ENCODE assay signal across 9 cellular contexts in the genomic region with DNA sequence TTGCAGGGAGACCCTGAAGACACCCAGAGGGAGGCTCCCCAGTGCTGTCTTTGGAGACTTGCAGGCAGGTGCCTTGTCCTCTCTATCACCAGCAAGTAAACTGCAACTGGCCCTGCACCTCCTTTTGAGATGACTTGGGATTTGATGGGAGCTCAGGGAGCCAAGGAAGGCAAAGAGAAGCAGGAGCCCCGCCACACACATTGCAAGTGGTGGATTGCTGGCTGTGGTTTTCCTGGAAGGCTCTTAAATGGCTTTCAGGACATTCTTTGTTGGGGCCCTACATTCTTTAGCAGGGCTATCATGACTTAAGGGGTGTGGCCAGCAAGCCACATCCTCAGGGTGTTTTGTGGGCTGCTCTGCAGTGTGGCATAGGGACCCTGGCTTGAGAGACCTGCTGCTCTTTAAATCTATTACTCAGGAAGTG. TPM values are rescaled to one million over a fixed set of nuclear protein-coding genes. Genes with fewer than 3 reads are reported as not detected.
DNase-seq lines count a peak whose midpoint lies in the region; ATAC-seq and TF ChIP-seq lines count a peak whose summit lies in the region.
"Had no signal": no experiment of that assay in that cellular context is flagged by ENCODE, and none has a peak within 500 bp of the region (broad histone marks: within the 10 kb centered on the region; RNA-seq: fewer than 3 reads in every experiment).

No MANE protein-coding gene starts in this region.

- TF ChIP-seq CTCF in lung (IDR thresholded peaks at IDR 0.05; ENCODE audit: control extremely low read depth, extremely low read depth) = no peak

- H3K4me3 Mint-ChIP-seq in activated CD4-positive, alpha-beta T cell treated with anti-CD3 and anti-CD28 coated beads, Interleukin-2, amount 10 ng/mL, durations not matched to agents 24 days and 14 days = peak overlapping the region; percentile 1
- H3K4me3 Mint-ChIP-seq in activated naive CD4-positive, alpha-beta T cell treated with anti-CD3 and anti-CD28 coated beads, Interleukin-2, amount 10 ng/mL, durations not matched to agents 7 days and 5 days = no peak overlapping the region

- peak overlapping the region in 1 of 2 donors; percentile 6 for H3K27ac ChIP-seq in lung (ENCODE audit: low read depth in 1 of 2, low read length in 1 of 2)
- H3K27ac ChIP-seq: C4-2B had no signal

- no peaks in the 10 kb centered on the region for H3K36me3 ChIP-seq in lung (ENCODE audit: control insufficient read depth in 2 of 2, insufficient read depth in 2 of 2, low read length in 2 of 2)

- peaks cover 3% of the 10 kb centered on the region for H3K9me3 Mint-ChIP-seq in activated CD4-positive, alpha-beta T cell treated with anti-CD3 and anti-CD28 coated beads, Interleukin-2, amount 10 ng/mL, durations not matched to agents 24 days and 14 days
- H3K9me3 Mint-ChIP-seq in activated naive CD4-positive, alpha-beta T cell treated with anti-CD3 and anti-CD28 coated beads, Interleukin-2, amount 10 ng/mL, durations not matched to agents 7 days and 5 days = peaks cover 16% of the 10 kb centered on the region

- ATAC-seq in lung (ENCODE audit: insufficient read depth, low FRiP score) (peak; percentile 87), HG02938 (IDR thresholded peaks at IDR 0.05; ENCODE audit: unreplicated experiment) (no peak), HG02973 (IDR thresholded peaks at IDR 0.05; ENCODE audit: unreplicated experiment) (no peak)

- peak; percentile 83 for DNase-seq in activated CD4-positive, alpha-beta T cell treated with anti-CD3 and anti-CD28 coated beads, Interleukin-2, amount 10 ng/mL, durations not matched to agents 24 days and 14 days
- DNase-seq in activated CD4-positive, alpha-beta T cell treated with anti-CD3 and anti-CD28 coated beads for 1 hour = no peak
- DNase-seq in Kasumi-1 (lab: John Stamatoyannopoulos, UW) (peak; percentile 85 to 91), lung (ENCODE audit: low spot score) (peak; percentile 68), NCI-H1694 treated with DMSO at 0.1 percent for 48 hours (lab: John Stamatoyannopoulos, UW) (no peak)
- peak; percentile 71 for DNase-seq in activated naive CD4-positive, alpha-beta T cell treated with anti-CD3 and anti-CD28 coated beads, Interleukin-2, amount 10 ng/mL, durations not matched to agents 7 days and 5 days

- intact Hi-C loops in activated CD4-positive, alpha-beta T cell treated with anti-CD3 and anti-CD28 coated beads, Interleukin-2, amount 10 ng/mL, durations not matched to agents 24 days and 14 days (cut with micrococcal nuclease) = loop anchor here (5.0 to 10.0 kb wide), 3 partner anchors 39 to 163 kb away; partner anchors contain the start of gene CDC42EP3

- H3K4me3 ChIP-seq in lung = no peak overlapping the region

- H3K27ac Mint-ChIP-seq in activated CD4-positive, alpha-beta T cell treated with anti-CD3 and anti-CD28 coated beads, Interleukin-2, amount 10 ng/mL, durations not matched to agents 24 days and 14 days = peak overlapping the region; percentile 14
- peak overlapping the region; percentile 26 for H3K27ac Mint-ChIP-seq in activated naive CD4-positive, alpha-beta T cell treated with anti-CD3 and anti-CD28 coated beads, Interleukin-2, amount 10 ng/mL, durations not matched to agents 7 days and 5 days

- H3K27me3 Mint-ChIP-seq in activated CD4-positive, alpha-beta T cell treated with anti-CD3 and anti-CD28 coated beads, Interleukin-2, amount 10 ng/mL, durations not matched to agents 24 days and 14 days = peaks cover under 1% of the 10 kb centered on the region
- no peaks in the 10 kb centered on the region for H3K27me3 Mint-ChIP-seq in activated naive CD4-positive, alpha-beta T cell treated with anti-CD3 and anti-CD28 coated beads, Interleukin-2, amount 10 ng/mL, durations not matched to agents 7 days and 5 days

- H3K9me3 ChIP-seq in lung (ENCODE audit: control insufficient read depth in 2 of 2, insufficient read depth in 1 of 2, low read length in 1 of 2) = no peaks in the 10 kb centered on the region

- no peaks in the 10 kb centered on the region for H3K27me3 ChIP-seq in lung (ENCODE audit: control insufficient read depth, insufficient read depth)

- H3K4me1 ChIP-seq in lung (ENCODE audit: control insufficient read depth in 2 of 2, insufficient read depth in 2 of 2, low read length in 2 of 2) = peaks cover 2 to 5% of the 10 kb centered on the region in 2 donors

- peaks cover 9% of the 10 kb centered on the region for H3K36me3 Mint-ChIP-seq in activated CD4-positive, alpha-beta T cell treated with anti-CD3 and anti-CD28 coated beads, Interleukin-2, amount 10 ng/mL, durations not matched to agents 24 days and 14 days (ENCODE audit: low read depth)
- H3K36me3 Mint-ChIP-seq in activated naive CD4-positive, alpha-beta T cell treated with anti-CD3 and anti-CD28 coated beads, Interleukin-2, amount 10 ng/mL, durations not matched to agents 7 days and 5 days = peaks cover 10% of the 10 kb centered on the region

- WGBS in lung, 2 donors = 20 to 43% methylated on average over 1 of the region's 1 CpG

- CTCF ChIA-PET in activated naive CD4-positive, alpha-beta T cell treated with anti-CD3 and anti-CD28 coated beads, Interleukin-2, amount 10 ng/mL, durations not matched to agents 7 days and 5 days (lab: Charles Lee) = no interaction called here

- peaks cover 43% of the 10 kb centered on the region for H3K4me1 Mint-ChIP-seq in activated CD4-positive, alpha-beta T cell treated with anti-CD3 and anti-CD28 coated beads, Interleukin-2, amount 10 ng/mL, durations not matched to agents 24 days and 14 days
- H3K4me1 Mint-ChIP-seq in activated naive CD4-positive, alpha-beta T cell treated with anti-CD3 and anti-CD28 coated beads, Interleukin-2, amount 10 ng/mL, durations not matched to agents 7 days and 5 days = peaks cover 61% of the 10 kb centered on the region

RNA-seq across cellular contexts. Expression of gene CDC42EP3, which starts 39.9 kb away (rescaled TPM):
- total RNA-seq in activated CD4-positive, alpha-beta T cell treated with anti-CD3 and anti-CD28 coated beads, Interleukin-2, amount 10 ng/mL, durations not matched to agents 24 days and 14 days = 10.9 and 12.8 TPM in 2 replicates
- 10 to 100 TPM; 38.7 to 59.0 TPM for total RNA-seq in lung
- polyA plus RNA-seq in lung = 10 to 100 TPM; 22.9 to 37.4 TPM

Comparison
In these comparisons a context has a peak if more than half of its experiments do, and no peak if none do; other contexts are left out.
1. DNase-seq: peak in activated CD4-positive, alpha-beta T cell treated with anti-CD3 and anti-CD28 coated beads, Interleukin-2, amount 10 ng/mL, durations not matched to agents 24 days and 14 days (single experiment), Kasumi-1 (2 of 2), activated naive CD4-positive, alpha-beta T cell treated with anti-CD3 and anti-CD28 coated beads, Interleukin-2, amount 10 ng/mL, durations not matched to agents 7 days and 5 days (single experiment) and lung (single experiment); none in activated CD4-positive, alpha-beta T cell treated with anti-CD3 and anti-CD28 coated beads for 1 hour (single experiment) and NCI-H1694 treated with DMSO at 0.1 percent for 48 hours (single experiment).